5 cellular contexts compared by ENCODE assay signal in the genomic region with DNA sequence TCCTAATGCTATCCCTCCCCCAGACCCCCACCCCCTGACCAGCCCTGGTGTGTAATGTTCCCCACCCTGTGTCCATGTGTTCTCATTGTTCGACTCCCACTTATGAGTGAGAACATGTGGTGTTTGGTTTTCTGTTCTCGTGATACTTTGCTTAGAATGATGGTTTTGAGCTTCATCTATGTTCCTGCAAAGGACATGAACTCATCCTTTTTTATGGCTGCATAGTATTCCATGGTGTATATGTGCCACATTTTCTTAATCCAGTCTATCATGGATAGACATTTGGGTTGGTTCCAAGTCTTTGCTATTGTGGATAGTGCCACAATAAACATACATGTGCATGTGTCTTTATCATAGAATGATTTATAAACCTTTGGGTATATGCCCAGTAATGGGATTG.
DNase-seq lines count a peak whose midpoint lies in the region; ATAC-seq, FAIRE-seq and TF ChIP-seq lines count a peak whose summit lies in the region.
"Not testable (repeated sequence)": the region's sequence is repeated elsewhere in the genome, so short reads cannot be mapped to it uniquely, and the experiment has no call there.

No MANE protein-coding gene starts in this region.

- not testable (repeated sequence) for H3K4me3 Mint-ChIP-seq in activated CD4-positive, alpha-beta T cell treated with anti-CD3 and anti-CD28 coated beads, Interleukin-2, amount 10 ng/mL, durations not matched to agents 24 days and 14 days; activated naive CD8-positive, alpha-beta T cell treated with anti-CD3 and anti-CD28 coated beads for 36 hours

- peak overlapping the region; percentile 8 for H3K4me2 ChIP-seq in Loucy (ENCODE audit: low read depth, low read length, poor library complexity, severe bottlenecking)
- not testable (repeated sequence) for H3K4me2 ChIP-seq in K562 (ENCODE audit: insufficient read depth, low read length)

- in situ Hi-C loops in K562 (cut with MboI): not testable (repeated sequence)

- not testable (repeated sequence) for H3K79me2 ChIP-seq in Loucy (ENCODE audit: insufficient read depth, low read length); K562 (ENCODE audit: control insufficient read depth, insufficient read depth, low read length)

- not testable (repeated sequence) for TF ChIP-seq EP300 in K562 (IDR thresholded peaks at IDR 0.05; ENCODE audit: low read length)

- peaks cover 34% of the 10 kb centered on the region for H3K4me1 Mint-ChIP-seq in activated CD4-positive, alpha-beta T cell treated with anti-CD3 and anti-CD28 coated beads, Interleukin-2, amount 10 ng/mL, durations not matched to agents 24 days and 14 days
- peaks cover 24% of the 10 kb centered on the region for H3K4me1 Mint-ChIP-seq in activated naive CD8-positive, alpha-beta T cell treated with anti-CD3 and anti-CD28 coated beads for 36 hours

- not testable (repeated sequence) for TF ChIP-seq RAD21 in K562 (CRISPR knock-in tag; conservative IDR thresholded peaks at IDR 0.05 in 1 of 2, IDR thresholded peaks at IDR 0.05 in 1 of 2)

- not testable (repeated sequence) for H3F3A ChIP-seq in Loucy (ENCODE audit: low read depth)

- not testable (repeated sequence) for H3K9me3 ChIP-seq in HEK293 (ENCODE audit: control insufficient read depth, insufficient read depth, low read depth, low read length); K562 (replicated peaks; ENCODE audit: control insufficient read depth, insufficient read depth, low read depth, low read length)
- peaks cover 10% of the 10 kb centered on the region for H3K9me3 ChIP-seq in Loucy (ENCODE audit: insufficient read depth, low read depth, low read length)

- not testable (repeated sequence) for H3K9ac ChIP-seq in Loucy (ENCODE audit: low read depth, low read length, poor library complexity, severe bottlenecking); K562 (ENCODE audit: insufficient read depth in 1 of 2, low read depth in 2 of 2, low read length in 2 of 2)

- not testable (repeated sequence) for H2AFZ ChIP-seq in Loucy (ENCODE audit: low read length); K562 (ENCODE audit: low read depth, low read length)

- TF ChIP-seq CTCF in HEK293 (tag by site-specific recombination; IDR thresholded peaks at IDR 0.05); Loucy (conservative IDR thresholded peaks at IDR 0.05; ENCODE audit: low read length); K562 (IDR thresholded peaks at IDR 0.05 in 2 of 3, conservative IDR thresholded peaks at IDR 0.05 in 1 of 3; ENCODE audit: insufficient read depth in 2 of 3, low read depth in 1 of 3, low read length in 3 of 3): not testable (repeated sequence)

- not testable (repeated sequence) for H3K27me3 ChIP-seq in Loucy (ENCODE audit: insufficient read depth, low read length, poor library complexity, severe bottlenecking); K562 (ENCODE audit: control insufficient read depth in 2 of 2, insufficient read depth in 2 of 2, low read length in 2 of 2)

- FAIRE-seq in K562 (lab: Jason Lieb, UNC): not testable (repeated sequence)

- H3K36me3 Mint-ChIP-seq in activated CD4-positive, alpha-beta T cell treated with anti-CD3 and anti-CD28 coated beads, Interleukin-2, amount 10 ng/mL, durations not matched to agents 24 days and 14 days (ENCODE audit: low read depth): peaks cover 56% of the 10 kb centered on the region
- H3K36me3 Mint-ChIP-seq in activated naive CD8-positive, alpha-beta T cell treated with anti-CD3 and anti-CD28 coated beads for 36 hours: peaks cover 34% of the 10 kb centered on the region

- H4K20me1 ChIP-seq in Loucy (ENCODE audit: insufficient read depth, low read length, poor library complexity, severe bottlenecking); K562 (replicated peaks; ENCODE audit: control insufficient read depth, insufficient read depth, low read length): not testable (repeated sequence)

- not testable (repeated sequence) for H3K4me1 ChIP-seq in HEK293 (ENCODE audit: control insufficient read depth, insufficient read depth, low read length); Loucy (ENCODE audit: insufficient read depth, low read length, poor library complexity, severe bottlenecking); K562 (replicated peaks in 1 of 2; ENCODE audit: control insufficient read depth in 2 of 2, insufficient read depth in 2 of 2, low read length in 2 of 2)

- not testable (repeated sequence) for H3K27ac Mint-ChIP-seq in activated CD4-positive, alpha-beta T cell treated with anti-CD3 and anti-CD28 coated beads, Interleukin-2, amount 10 ng/mL, durations not matched to agents 24 days and 14 days
- peak overlapping the region; percentile 27 for H3K27ac Mint-ChIP-seq in activated naive CD8-positive, alpha-beta T cell treated with anti-CD3 and anti-CD28 coated beads for 36 hours

- CTCF ChIA-PET in HEK293 (lab: Yijun Ruan, JAX); K562 (lab: Yijun Ruan, JAX; ENCODE audit: low intra/inter-chr PET ratio): not testable (repeated sequence)

- not testable (repeated sequence) for H3K36me3 ChIP-seq in HEK293 (ENCODE audit: control insufficient read depth in 2 of 2, insufficient read depth in 1 of 2, low read length in 2 of 2); Loucy (ENCODE audit: insufficient read depth, low read length); K562 (ENCODE audit: control insufficient read depth, insufficient read depth, low read length)

- not testable (repeated sequence) for ATAC-seq in K562

- POLR2A ChIA-PET in HEK293 (lab: Yijun Ruan, JAX); K562 (lab: Yijun Ruan, JAX): not testable (repeated sequence)

- H3K9me3 Mint-ChIP-seq in activated CD4-positive, alpha-beta T cell treated with anti-CD3 and anti-CD28 coated beads, Interleukin-2, amount 10 ng/mL, durations not matched to agents 24 days and 14 days: peaks cover 39% of the 10 kb centered on the region
- H3K9me3 Mint-ChIP-seq in activated naive CD8-positive, alpha-beta T cell treated with anti-CD3 and anti-CD28 coated beads for 36 hours: peaks cover 22% of the 10 kb centered on the region

- intact Hi-C loops in activated CD4-positive, alpha-beta T cell treated with anti-CD3 and anti-CD28 coated beads, Interleukin-2, amount 10 ng/mL, durations not matched to agents 24 days and 14 days (cut with micrococcal nuclease); K562 (cut with micrococcal nuclease): not testable (repeated sequence)

- peak; percentile 4 for DNase-seq in activated CD4-positive, alpha-beta T cell treated with anti-CD3 and anti-CD28 coated beads, Interleukin-2, amount 10 ng/mL, durations not matched to agents 24 days and 14 days
- not testable (repeated sequence) for DNase-seq in activated naive CD8-positive, alpha-beta T cell treated with anti-CD3 and anti-CD28 coated beads for 36 hours; K562 (ENCODE audit: extremely low read depth in 1 of 4, low spot score in 3 of 4)

- not testable (repeated sequence) for H3K9me1 ChIP-seq in K562 (ENCODE audit: control insufficient read depth, insufficient read depth, low read length)

- H3K27ac ChIP-seq in HEK293 (ENCODE audit: extremely low read depth, low read depth, low read length); K562 (ENCODE audit: extremely low read depth, low read depth, low read length): not testable (repeated sequence)

- not testable (repeated sequence) for H3K9me2 ChIP-seq in Loucy (replicated peaks; ENCODE audit: low read depth, low read length)

- H3K27me3 Mint-ChIP-seq in activated CD4-positive, alpha-beta T cell treated with anti-CD3 and anti-CD28 coated beads, Interleukin-2, amount 10 ng/mL, durations not matched to agents 24 days and 14 days; activated naive CD8-positive, alpha-beta T cell treated with anti-CD3 and anti-CD28 coated beads for 36 hours: not testable (repeated sequence)

- 35% methylated on average over 2 of the region's 2 CpGs for WGBS in K562 (ENCODE audit: insufficient coverage, low coverage, missing lambda C conversion rate)

- not testable (repeated sequence) for TF ChIP-seq POLR2A in K562 (conservative IDR thresholded peaks at IDR 0.05)

- BruUV-seq in K562 (replicated peaks; lab: Mats Ljungman, UMichigan): not testable (repeated sequence)

- H3K4me3 ChIP-seq in HEK293 (ENCODE audit: low read depth, low read length); Loucy (ENCODE audit: low read length, poor library complexity, severe bottlenecking); K562: not testable (repeated sequence)

TF ChIP-seq in HEK293, 187 proteins besides CTCF, POLR2A, EP300 and RAD21 (continues in another document):
- TF ChIP-seq ZNF146 (tag by site-specific recombination; IDR thresholded peaks at IDR 0.05): peak; percentile 69
- TF ChIP-seq, protein P1, sequence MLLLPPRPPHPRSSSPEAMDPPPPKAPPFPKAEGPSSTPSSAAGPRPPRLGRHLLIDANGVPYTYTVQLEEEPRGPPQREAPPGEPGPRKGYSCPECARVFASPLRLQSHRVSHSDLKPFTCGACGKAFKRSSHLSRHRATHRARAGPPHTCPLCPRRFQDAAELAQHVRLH (tag by site-specific recombination; IDR thresholded peaks at IDR 0.05): 0 out of 2 replicates have a peak, but pooled peaks have one; percentile 44

TF ChIP-seq in K562, 482 proteins besides CTCF, POLR2A, EP300 and RAD21:
- TF ChIP-seq BCOR (IDR thresholded peaks at IDR 0.05) (peak; percentile 48), ZNF146 (CRISPR knock-in tag; IDR thresholded peaks at IDR 0.05; ENCODE audit: unreplicated experiment) (peak; percentile 81)
